In the genomic region with DNA sequence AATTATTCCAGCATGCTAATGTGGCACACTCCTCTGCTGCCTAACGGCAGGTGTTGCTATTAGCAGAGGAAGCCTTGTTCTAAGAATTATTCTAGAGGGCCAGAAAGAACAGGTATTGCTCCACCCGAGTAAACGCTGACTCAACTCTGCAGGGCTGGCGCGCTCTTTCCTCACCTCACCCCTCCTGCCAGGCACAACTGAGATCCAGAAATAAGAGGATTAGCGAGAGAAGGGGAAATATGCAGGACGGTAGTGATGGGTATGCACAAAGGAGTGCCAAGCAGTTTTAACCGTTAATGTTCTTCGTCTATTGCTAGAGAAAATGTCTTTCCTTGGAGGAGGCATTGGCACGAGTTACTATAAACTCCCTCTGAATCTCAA, we compare ENCODE assay signal across 1 cellular context.
TF ChIP-seq lines count a peak whose summit lies in the region.

No MANE protein-coding gene starts in this region.

TF ChIP-seq in GM23338, 12 proteins besides CTCF, POLR2A, EP300 and RAD21 (continued from another document):
- TF ChIP-seq, protein P1, sequence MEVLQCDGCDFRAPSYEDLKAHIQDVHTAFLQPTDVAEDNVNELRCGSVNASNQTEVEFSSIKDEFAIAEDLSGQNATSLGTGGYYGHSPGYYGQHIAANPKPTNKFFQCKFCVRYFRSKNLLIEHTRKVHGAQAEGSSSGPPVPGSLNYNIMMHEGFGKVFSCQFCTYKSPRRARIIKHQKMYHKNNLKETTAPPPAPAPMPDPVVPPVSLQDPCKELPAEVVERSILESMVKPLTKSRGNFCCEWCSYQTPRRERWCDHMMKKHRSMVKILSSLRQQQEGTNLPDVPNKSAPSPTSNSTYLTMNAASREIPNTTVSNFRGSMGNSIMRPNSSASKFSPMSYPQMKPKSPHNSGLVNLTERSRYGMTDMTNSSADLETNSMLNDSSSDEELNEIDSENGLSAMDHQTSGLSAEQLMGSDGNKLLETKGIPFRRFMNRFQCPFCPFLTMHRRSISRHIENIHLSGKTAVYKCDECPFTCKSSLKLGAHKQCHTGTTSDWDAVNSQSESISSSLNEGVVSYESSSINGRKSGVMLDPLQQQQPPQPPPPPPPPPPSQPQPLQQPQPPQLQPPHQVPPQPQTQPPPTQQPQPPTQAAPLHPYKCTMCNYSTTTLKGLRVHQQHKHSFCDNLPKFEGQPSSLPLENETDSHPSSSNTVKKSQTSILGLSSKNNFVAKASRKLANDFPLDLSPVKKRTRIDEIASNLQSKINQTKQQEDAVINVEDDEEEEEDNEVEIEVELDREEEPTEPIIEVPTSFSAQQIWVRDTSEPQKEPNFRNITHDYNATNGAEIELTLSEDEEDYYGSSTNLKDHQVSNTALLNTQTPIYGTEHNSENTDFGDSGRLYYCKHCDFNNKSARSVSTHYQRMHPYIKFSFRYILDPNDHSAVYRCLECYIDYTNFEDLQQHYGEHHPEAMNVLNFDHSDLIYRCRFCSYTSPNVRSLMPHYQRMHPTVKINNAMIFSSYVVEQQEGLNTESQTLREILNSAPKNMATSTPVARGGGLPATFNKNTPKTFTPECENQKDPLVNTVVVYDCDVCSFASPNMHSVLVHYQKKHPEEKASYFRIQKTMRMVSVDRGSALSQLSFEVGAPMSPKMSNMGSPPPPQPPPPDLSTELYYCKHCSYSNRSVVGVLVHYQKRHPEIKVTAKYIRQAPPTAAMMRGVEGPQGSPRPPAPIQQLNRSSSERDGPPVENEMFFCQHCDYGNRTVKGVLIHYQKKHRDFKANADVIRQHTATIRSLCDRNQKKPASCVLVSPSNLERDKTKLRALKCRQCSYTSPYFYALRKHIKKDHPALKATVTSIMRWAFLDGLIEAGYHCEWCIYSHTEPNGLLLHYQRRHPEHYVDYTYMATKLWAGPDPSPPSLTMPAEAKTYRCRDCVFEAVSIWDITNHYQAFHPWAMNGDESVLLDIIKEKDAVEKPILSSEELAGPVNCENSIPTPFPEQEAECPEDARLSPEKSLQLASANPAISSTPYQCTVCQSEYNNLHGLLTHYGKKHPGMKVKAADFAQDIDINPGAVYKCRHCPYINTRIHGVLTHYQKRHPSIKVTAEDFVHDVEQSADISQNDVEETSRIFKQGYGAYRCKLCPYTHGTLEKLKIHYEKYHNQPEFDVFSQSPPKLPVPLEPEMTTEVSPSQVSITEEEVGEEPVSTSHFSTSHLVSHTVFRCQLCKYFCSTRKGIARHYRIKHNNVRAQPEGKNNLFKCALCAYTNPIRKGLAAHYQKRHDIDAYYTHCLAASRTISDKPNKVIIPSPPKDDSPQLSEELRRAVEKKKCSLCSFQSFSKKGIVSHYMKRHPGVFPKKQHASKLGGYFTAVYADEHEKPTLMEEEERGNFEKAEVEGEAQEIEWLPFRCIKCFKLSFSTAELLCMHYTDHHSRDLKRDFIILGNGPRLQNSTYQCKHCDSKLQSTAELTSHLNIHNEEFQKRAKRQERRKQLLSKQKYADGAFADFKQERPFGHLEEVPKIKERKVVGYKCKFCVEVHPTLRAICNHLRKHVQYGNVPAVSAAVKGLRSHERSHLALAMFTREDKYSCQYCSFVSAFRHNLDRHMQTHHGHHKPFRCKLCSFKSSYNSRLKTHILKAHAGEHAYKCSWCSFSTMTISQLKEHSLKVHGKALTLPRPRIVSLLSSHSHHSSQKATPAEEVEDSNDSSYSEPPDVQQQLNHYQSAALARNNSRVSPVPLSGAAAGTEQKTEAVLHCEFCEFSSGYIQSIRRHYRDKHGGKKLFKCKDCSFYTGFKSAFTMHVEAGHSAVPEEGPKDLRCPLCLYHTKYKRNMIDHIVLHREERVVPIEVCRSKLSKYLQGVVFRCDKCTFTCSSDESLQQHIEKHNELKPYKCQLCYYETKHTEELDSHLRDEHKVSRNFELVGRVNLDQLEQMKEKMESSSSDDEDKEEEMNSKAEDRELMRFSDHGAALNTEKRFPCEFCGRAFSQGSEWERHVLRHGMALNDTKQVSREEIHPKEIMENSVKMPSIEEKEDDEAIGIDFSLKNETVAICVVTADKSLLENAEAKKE (CRISPR knock-in tag; IDR thresholded peaks at IDR 0.05): no peak
- no peak for TF ChIP-seq EZH2 (IDR thresholded peaks at IDR 0.05; ENCODE audit: low read depth, unreplicated experiment)
- no peak for TF ChIP-seq ZNF114 (CRISPR knock-in tag; IDR thresholded peaks at IDR 0.05)
- no peak for TF ChIP-seq STAT1 (IDR thresholded peaks at IDR 0.05; ENCODE audit: unreplicated experiment)
- no peak for TF ChIP-seq POLR2AphosphoS5 (IDR thresholded peaks at IDR 0.05; ENCODE audit: low read depth)
- no peak for TF ChIP-seq ZNF331 (CRISPR knock-in tag; IDR thresholded peaks at IDR 0.05; ENCODE audit: low read depth)
